Comparison of ENCODE assay signal across 14 cellular contexts in the genomic region with DNA sequence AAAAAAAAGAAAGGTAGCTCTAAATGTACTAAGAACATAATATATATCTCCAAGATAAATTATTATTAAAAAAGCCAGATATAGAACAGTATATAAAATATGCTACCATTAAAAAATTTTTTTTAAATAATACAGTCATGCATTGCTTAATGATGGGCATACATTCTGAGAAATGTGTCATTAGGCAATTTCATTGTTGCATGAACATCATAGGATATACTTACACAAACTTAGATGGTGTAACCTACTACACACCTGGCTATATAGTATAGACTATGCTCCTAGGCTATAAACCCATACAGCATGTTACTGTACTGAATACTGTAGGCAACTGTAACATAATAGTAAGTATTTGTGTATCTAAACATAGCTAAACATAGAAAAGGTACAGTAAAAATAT. TPM values are rescaled to one million over a fixed set of nuclear protein-coding genes. Genes with fewer than 3 reads are reported as not detected.
DNase-seq lines count a peak whose midpoint lies in the region; TF ChIP-seq lines count a peak whose summit lies in the region.
"Had no signal": no experiment of that assay in that cellular context is flagged by ENCODE, and none has a peak within 500 bp of the region (broad histone marks: within the 10 kb centered on the region; RNA-seq: fewer than 3 reads in every experiment).

No MANE protein-coding gene starts in this region.

- DNase-seq in RWPE1 (ENCODE audit: low spot score) (no peak), chondrocyte (ENCODE audit: low spot score) (no peak), mesothelial cell of epicardium (ENCODE audit: low spot score in 2 of 2, unreplicated experiment in 2 of 2) (no peak), GM19238 (ENCODE audit: insufficient read length, low spot score) (no peak), GM03348 (ENCODE audit: low spot score) (no peak)
- DNase-seq in T-helper 2 cell treated with Interferon-gamma antibody and Interleukin-4, amounts not matched to agents 5 μg/mL and 100 μg/mL, for 36 hours (ENCODE audit: low spot score): no peak
- DNase-seq in stimulated activated CD8-positive, alpha-beta memory T cell treated with anti-CD3 and anti-CD28 coated beads, Interleukin-4, amount 100 ng/mL, for 48 hours: no peak
- DNase-seq: COR-L47, DMS153, DMS79 treated with DMSO at 0.1 percent for 48 hours, EL, HCEC 1CT had no signal

- H3K9me3 Mint-ChIP-seq in chondrocyte (ENCODE audit: low read depth) (peaks cover 23% of the 10 kb centered on the region), mesothelial cell of epicardium (peaks cover 7% of the 10 kb centered on the region)
- H3K9me3 Mint-ChIP-seq in T-helper 2 cell treated with Interferon-gamma antibody and Interleukin-4, amounts not matched to agents 5 μg/mL and 100 μg/mL, for 36 hours: no peaks in the 10 kb centered on the region
- H3K9me3 Mint-ChIP-seq: CD8-positive, alpha-beta T cell had no signal

- H3K4me1 Mint-ChIP-seq in chondrocyte (ENCODE audit: low read depth): peaks cover 72% of the 10 kb centered on the region
- peaks cover 61% of the 10 kb centered on the region for H3K4me1 Mint-ChIP-seq in mesothelial cell of epicardium
- no peaks in the 10 kb centered on the region for H3K4me1 Mint-ChIP-seq in T-helper 2 cell treated with Interferon-gamma antibody and Interleukin-4, amounts not matched to agents 5 μg/mL and 100 μg/mL, for 36 hours (ENCODE audit: low read depth)

- H3K27me3 Mint-ChIP-seq in chondrocyte (ENCODE audit: low read depth) (no peaks in the 10 kb centered on the region), mesothelial cell of epicardium (ENCODE audit: low read depth) (no peaks in the 10 kb centered on the region)
- H3K27me3 Mint-ChIP-seq in T-helper 2 cell treated with Interferon-gamma antibody and Interleukin-4, amounts not matched to agents 5 μg/mL and 100 μg/mL, for 36 hours (ENCODE audit: low read depth): no peaks in the 10 kb centered on the region

- POLR2A ChIA-PET in RWPE1 (lab: Yijun Ruan, JAX; ENCODE audit: low non-redundant PET): no interaction called here

- peaks cover 4% of the 10 kb centered on the region for H3K36me3 Mint-ChIP-seq in chondrocyte (ENCODE audit: low read depth)
- peaks cover 3% of the 10 kb centered on the region for H3K36me3 Mint-ChIP-seq in mesothelial cell of epicardium
- no peaks in the 10 kb centered on the region for H3K36me3 Mint-ChIP-seq in T-helper 2 cell treated with Interferon-gamma antibody and Interleukin-4, amounts not matched to agents 5 μg/mL and 100 μg/mL, for 36 hours (ENCODE audit: low read depth)
- H3K36me3 Mint-ChIP-seq: CD14-positive monocyte; CD8-positive, alpha-beta T cell had no signal

- H3K27ac Mint-ChIP-seq in chondrocyte (ENCODE audit: unreplicated experiment): peak overlapping the region; percentile 46
- peak overlapping the region; percentile 26 for H3K27ac Mint-ChIP-seq in mesothelial cell of epicardium
- no peak overlapping the region for H3K27ac Mint-ChIP-seq in T-helper 2 cell treated with Interferon-gamma antibody and Interleukin-4, amounts not matched to agents 5 μg/mL and 100 μg/mL, for 36 hours
- H3K27ac Mint-ChIP-seq: CD14-positive monocyte; CD8-positive, alpha-beta T cell had no signal

- TF ChIP-seq CTCF in RWPE1 (conservative IDR thresholded peaks at IDR 0.05; ENCODE audit: low read depth): no peak
- TF ChIP-seq CTCF in chondrocyte (IDR thresholded peaks at IDR 0.05): no peak
- no peak for TF ChIP-seq CTCF in mesothelial cell of epicardium (IDR thresholded peaks at IDR 0.05; ENCODE audit: unreplicated experiment)

- peak overlapping the region; percentile 97 for H3K27ac ChIP-seq in RWPE1

- no peak overlapping the region for H3K4me3 Mint-ChIP-seq in chondrocyte (ENCODE audit: unreplicated experiment)
- no peak overlapping the region for H3K4me3 Mint-ChIP-seq in mesothelial cell of epicardium
- no peak overlapping the region for H3K4me3 Mint-ChIP-seq in T-helper 2 cell treated with Interferon-gamma antibody and Interleukin-4, amounts not matched to agents 5 μg/mL and 100 μg/mL, for 36 hours
- H3K4me3 Mint-ChIP-seq: CD14-positive monocyte; CD8-positive, alpha-beta T cell had no signal

- CTCF ChIA-PET in RWPE1 (lab: Yijun Ruan, JAX): interaction anchor here (0.6 kb wide), 1 partner anchor 14 kb away, joined by 3 read pairs; no protein-coding TSS in a partner anchor

RNA-seq across cellular contexts. Expression of a gene that starts 18.3 kb away (rescaled TPM):
- total RNA-seq in chondrocyte: 361 to 405 TPM (median 404 TPM) in 3 replicates
- total RNA-seq in mesothelial cell of epicardium: 211 to 217 TPM (median 216 TPM) in 3 replicates

RNA-seq across cellular contexts. Expression of a gene that starts 57.3 kb away (rescaled TPM):
- 17.0 to 17.7 TPM (median 17.0 TPM) in 3 replicates for total RNA-seq in chondrocyte
- 1.6 to 2.7 TPM (median 2.1 TPM) in 3 replicates for total RNA-seq in mesothelial cell of epicardium
- total RNA-seq: CD8-positive, alpha-beta T cell had no signal
